2 cellular contexts compared by ENCODE assay signal in the genomic region with DNA sequence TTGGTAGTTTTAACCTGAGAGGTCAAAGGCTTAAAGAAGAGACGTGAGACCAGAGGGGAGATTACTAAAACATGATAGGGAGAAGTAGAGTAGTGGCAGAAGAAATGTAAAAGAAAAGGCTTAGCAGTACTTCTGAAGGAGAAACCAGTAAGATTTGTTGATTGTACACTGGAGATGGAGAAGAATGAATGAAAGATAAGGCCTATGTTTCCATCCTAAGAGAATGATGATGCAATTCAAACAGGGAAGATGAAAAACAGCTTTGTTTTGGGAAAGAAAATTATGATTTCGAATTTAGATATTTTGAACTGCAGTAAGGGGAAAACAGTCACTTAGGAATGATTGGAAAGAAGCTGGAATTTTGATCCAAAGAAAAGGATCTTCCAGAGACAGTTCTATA.
TF ChIP-seq lines count a peak whose summit lies in the region.

No MANE protein-coding gene starts in this region.

TF ChIP-seq in IMR-90, 13 proteins besides CTCF, POLR2A, EP300 and RAD21:
- TF ChIP-seq NFE2L2 (IDR thresholded peaks at IDR 0.05; ENCODE audit: low read depth, low read length): no peak
- no peak for TF ChIP-seq FOS (IDR thresholded peaks at IDR 0.05; ENCODE audit: low read depth, low read length)
- no peak for TF ChIP-seq MAFK (IDR thresholded peaks at IDR 0.05; ENCODE audit: low read depth, low read length)
- no peak for TF ChIP-seq CHD1 (IDR thresholded peaks at IDR 0.05; ENCODE audit: low read depth, low read length)
- peak; percentile 71 for TF ChIP-seq CEBPB (IDR thresholded peaks at IDR 0.05; ENCODE audit: low read depth, low read length)

TF ChIP-seq in K562, 482 proteins besides CTCF, POLR2A, EP300 and RAD21:
- TF ChIP-seq ZNF24 (IDR thresholded peaks at IDR 0.05) (peak; percentile 29; the same call in 1 of the 2 replicates), DDX20 (tag; IDR thresholded peaks at IDR 0.05; ENCODE audit: low read depth) (no peak), JUND (IDR thresholded peaks at IDR 0.05; ENCODE audit: borderline replicate concordance, low read depth, low read length) (peak; percentile 59; the same call in 1 of the 2 replicates), JUND (tag; IDR thresholded peaks at IDR 0.05; ENCODE audit: borderline replicate concordance, low read depth, low read length) (no peak), TGIF2 (CRISPR knock-in tag; IDR thresholded peaks at IDR 0.05) (no peak), ATF7 (IDR thresholded peaks at IDR 0.05) (peak; percentile 59; the same call in 1 of the 2 replicates), SMARCA4 (IDR thresholded peaks at IDR 0.05) (peak; percentile 52; the same call in 1 of the 2 replicates), MCM2 (IDR thresholded peaks at IDR 0.05; ENCODE audit: low read depth) (no peak), CEBPB (tag; IDR thresholded peaks at IDR 0.05) (peak; percentile 78), ZNF41 (CRISPR knock-in tag; conservative IDR thresholded peaks at IDR 0.05) (no peak), HDGF (IDR thresholded peaks at IDR 0.05) (no peak), ZNF316 (IDR thresholded peaks at IDR 0.05) (no peak), JUNB (CRISPR knock-in tag; conservative IDR thresholded peaks at IDR 0.05) (no peak), CTBP1 (IDR thresholded peaks at IDR 0.05; ENCODE audit: borderline replicate concordance) (0 out of 2 replicates have a peak, but pooled peaks have one; percentile 19), SAP30 (IDR thresholded peaks at IDR 0.05; ENCODE audit: borderline replicate concordance, insufficient read depth, low read depth, low read length, poor library complexity, severe bottlenecking) (no peak), MBD2 (IDR thresholded peaks at IDR 0.05; ENCODE audit: borderline replicate concordance, low read depth) (no peak), NR2C2 (CRISPR knock-in tag; IDR thresholded peaks at IDR 0.05) (no peak), NR2C2 (tag; IDR thresholded peaks at IDR 0.05) (peak; percentile 42; the same call in 1 of the 2 replicates), SIX5 (IDR thresholded peaks at IDR 0.05; ENCODE audit: borderline replicate concordance in 1 of 2, insufficient read depth in 1 of 2, low read depth in 1 of 2, low read length in 2 of 2) (no peak), SOX6 (IDR thresholded peaks at IDR 0.05) (peak; percentile 93), ZNF75A (CRISPR knock-in tag; IDR thresholded peaks at IDR 0.05) (no peak), SRSF1 (IDR thresholded peaks at IDR 0.05; ENCODE audit: low read depth, low read length) (no peak), HDAC8 (tag; IDR thresholded peaks at IDR 0.05) (no peak), CEBPG (CRISPR knock-in tag; IDR thresholded peaks at IDR 0.05) (peak; percentile 62), CEBPG (tag; conservative IDR thresholded peaks at IDR 0.05 in 1 of 2, IDR thresholded peaks at IDR 0.05 in 1 of 2) (peak; percentile 89 to 92), MAFK (IDR thresholded peaks at IDR 0.05; ENCODE audit: low read length) (no peak), RBM15 (IDR thresholded peaks at IDR 0.05; ENCODE audit: insufficient read depth, low read length) (no peak), NUFIP1 (IDR thresholded peaks at IDR 0.05; ENCODE audit: partially characterized antibody) (no peak), FOXJ2 (tag; IDR thresholded peaks at IDR 0.05) (peak; percentile 59; the same call in 1 of the 2 replicates), CCAR2 (IDR thresholded peaks at IDR 0.05; ENCODE audit: low read depth, low read length) (no peak), TBP (optimal IDR thresholded peaks at IDR 0.05; ENCODE audit: low read depth, low read length) (no peak)
- TF ChIP-seq, protein P1, sequence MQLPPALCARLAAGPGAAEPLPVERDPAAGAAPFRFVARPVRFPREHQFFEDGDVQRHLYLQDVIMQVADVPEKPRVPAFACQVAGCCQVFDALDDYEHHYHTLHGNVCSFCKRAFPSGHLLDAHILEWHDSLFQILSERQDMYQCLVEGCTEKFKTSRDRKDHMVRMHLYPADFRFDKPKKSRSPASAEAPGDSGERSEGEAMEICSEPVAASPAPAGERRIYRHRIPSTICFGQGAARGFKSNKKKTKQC (CRISPR knock-in tag; IDR thresholded peaks at IDR 0.05): no peak
- TF ChIP-seq, protein P2, sequence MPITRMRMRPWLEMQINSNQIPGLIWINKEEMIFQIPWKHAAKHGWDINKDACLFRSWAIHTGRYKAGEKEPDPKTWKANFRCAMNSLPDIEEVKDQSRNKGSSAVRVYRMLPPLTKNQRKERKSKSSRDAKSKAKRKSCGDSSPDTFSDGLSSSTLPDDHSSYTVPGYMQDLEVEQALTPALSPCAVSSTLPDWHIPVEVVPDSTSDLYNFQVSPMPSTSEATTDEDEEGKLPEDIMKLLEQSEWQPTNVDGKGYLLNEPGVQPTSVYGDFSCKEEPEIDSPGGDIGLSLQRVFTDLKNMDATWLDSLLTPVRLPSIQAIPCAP (CRISPR knock-in tag; IDR thresholded peaks at IDR 0.05; ENCODE audit: borderline replicate concordance): no peak
- TF ChIP-seq, protein P3, sequence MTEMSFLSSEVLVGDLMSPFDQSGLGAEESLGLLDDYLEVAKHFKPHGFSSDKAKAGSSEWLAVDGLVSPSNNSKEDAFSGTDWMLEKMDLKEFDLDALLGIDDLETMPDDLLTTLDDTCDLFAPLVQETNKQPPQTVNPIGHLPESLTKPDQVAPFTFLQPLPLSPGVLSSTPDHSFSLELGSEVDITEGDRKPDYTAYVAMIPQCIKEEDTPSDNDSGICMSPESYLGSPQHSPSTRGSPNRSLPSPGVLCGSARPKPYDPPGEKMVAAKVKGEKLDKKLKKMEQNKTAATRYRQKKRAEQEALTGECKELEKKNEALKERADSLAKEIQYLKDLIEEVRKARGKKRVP (CRISPR knock-in tag; IDR thresholded peaks at IDR 0.05): peak; percentile 72
- TF ChIP-seq, protein P4, sequence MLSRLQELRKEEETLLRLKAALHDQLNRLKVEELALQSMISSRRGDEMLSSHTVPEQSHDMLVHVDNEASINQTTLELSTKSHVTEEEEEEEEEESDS (CRISPR knock-in tag; IDR thresholded peaks at IDR 0.05): no peak
- TF ChIP-seq, protein P5, sequence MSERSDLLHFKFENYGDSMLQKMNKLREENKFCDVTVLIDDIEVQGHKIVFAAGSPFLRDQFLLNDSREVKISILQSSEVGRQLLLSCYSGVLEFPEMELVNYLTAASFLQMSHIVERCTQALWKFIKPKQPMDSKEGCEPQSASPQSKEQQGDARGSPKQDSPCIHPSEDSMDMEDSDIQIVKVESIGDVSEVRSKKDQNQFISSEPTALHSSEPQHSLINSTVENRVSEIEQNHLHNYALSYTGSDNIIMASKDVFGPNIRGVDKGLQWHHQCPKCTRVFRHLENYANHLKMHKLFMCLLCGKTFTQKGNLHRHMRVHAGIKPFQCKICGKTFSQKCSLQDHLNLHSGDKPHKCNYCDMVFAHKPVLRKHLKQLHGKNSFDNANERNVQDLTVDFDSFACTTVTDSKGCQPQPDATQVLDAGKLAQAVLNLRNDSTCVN (CRISPR knock-in tag; IDR thresholded peaks at IDR 0.05): no peak
- TF ChIP-seq, protein P6, sequence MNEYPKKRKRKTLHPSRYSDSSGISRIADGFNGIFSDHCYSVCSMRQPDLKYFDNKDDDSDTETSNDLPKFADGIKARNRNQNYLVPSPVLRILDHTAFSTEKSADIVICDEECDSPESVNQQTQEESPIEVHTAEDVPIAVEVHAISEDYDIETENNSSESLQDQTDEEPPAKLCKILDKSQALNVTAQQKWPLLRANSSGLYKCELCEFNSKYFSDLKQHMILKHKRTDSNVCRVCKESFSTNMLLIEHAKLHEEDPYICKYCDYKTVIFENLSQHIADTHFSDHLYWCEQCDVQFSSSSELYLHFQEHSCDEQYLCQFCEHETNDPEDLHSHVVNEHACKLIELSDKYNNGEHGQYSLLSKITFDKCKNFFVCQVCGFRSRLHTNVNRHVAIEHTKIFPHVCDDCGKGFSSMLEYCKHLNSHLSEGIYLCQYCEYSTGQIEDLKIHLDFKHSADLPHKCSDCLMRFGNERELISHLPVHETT (CRISPR knock-in tag; conservative IDR thresholded peaks at IDR 0.05 in 1 of 2, IDR thresholded peaks at IDR 0.05 in 1 of 2): no peak
- TF ChIP-seq, protein P7, sequence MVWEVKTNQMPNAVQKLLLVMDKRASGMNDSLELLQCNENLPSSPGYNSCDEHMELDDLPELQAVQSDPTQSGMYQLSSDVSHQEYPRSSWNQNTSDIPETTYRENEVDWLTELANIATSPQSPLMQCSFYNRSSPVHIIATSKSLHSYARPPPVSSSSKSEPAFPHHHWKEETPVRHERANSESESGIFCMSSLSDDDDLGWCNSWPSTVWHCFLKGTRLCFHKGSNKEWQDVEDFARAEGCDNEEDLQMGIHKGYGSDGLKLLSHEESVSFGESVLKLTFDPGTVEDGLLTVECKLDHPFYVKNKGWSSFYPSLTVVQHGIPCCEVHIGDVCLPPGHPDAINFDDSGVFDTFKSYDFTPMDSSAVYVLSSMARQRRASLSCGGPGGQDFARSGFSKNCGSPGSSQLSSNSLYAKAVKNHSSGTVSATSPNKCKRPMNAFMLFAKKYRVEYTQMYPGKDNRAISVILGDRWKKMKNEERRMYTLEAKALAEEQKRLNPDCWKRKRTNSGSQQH (CRISPR knock-in tag; IDR thresholded peaks at IDR 0.05): no peak
- TF ChIP-seq, protein P8, sequence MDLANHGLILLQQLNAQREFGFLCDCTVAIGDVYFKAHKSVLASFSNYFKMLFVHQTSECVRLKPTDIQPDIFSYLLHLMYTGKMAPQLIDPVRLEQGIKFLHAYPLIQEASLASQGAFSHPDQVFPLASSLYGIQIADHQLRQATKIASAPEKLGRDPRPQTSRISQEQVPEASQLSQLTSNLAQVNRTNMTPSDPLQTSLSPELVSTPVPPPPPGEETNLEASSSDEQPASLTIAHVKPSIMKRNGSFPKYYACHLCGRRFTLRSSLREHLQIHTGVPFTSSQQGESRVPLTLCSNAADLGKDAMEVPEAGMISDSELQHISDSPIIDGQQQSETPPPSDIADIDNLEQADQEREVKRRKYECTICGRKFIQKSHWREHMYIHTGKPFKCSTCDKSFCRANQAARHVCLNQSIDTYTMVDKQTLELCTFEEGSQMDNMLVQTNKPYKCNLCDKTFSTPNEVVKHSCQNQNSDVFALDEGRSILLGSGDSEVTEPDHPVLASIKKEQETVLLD (IDR thresholded peaks at IDR 0.05): no peak
- TF ChIP-seq, protein P9, sequence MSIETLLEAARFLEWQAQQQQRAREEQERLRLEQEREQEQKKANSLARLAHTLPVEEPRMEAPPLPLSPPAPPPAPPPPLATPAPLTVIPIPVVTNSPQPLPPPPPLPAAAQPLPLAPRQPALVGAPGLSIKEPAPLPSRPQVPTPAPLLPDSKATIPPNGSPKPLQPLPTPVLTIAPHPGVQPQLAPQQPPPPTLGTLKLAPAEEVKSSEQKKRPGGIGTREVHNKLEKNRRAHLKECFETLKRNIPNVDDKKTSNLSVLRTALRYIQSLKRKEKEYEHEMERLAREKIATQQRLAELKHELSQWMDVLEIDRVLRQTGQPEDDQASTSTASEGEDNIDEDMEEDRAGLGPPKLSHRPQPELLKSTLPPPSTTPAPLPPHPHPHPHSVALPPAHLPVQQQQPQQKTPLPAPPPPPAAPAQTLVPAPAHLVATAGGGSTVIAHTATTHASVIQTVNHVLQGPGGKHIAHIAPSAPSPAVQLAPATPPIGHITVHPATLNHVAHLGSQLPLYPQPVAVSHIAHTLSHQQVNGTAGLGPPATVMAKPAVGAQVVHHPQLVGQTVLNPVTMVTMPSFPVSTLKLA (conservative IDR thresholded peaks at IDR 0.05): no peak
- TF ChIP-seq, protein P10, sequence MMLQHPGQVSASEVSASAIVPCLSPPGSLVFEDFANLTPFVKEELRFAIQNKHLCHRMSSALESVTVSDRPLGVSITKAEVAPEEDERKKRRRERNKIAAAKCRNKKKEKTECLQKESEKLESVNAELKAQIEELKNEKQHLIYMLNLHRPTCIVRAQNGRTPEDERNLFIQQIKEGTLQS (IDR thresholded peaks at IDR 0.05): peak; percentile 96
- TF ChIP-seq, protein P10 (CRISPR knock-in tag; conservative IDR thresholded peaks at IDR 0.05): no peak
- TF ChIP-seq, protein P11, sequence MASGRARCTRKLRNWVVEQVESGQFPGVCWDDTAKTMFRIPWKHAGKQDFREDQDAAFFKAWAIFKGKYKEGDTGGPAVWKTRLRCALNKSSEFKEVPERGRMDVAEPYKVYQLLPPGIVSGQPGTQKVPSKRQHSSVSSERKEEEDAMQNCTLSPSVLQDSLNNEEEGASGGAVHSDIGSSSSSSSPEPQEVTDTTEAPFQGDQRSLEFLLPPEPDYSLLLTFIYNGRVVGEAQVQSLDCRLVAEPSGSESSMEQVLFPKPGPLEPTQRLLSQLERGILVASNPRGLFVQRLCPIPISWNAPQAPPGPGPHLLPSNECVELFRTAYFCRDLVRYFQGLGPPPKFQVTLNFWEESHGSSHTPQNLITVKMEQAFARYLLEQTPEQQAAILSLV (tag; IDR thresholded peaks at IDR 0.05): 0 out of 2 replicates have a peak, but pooled peaks have one; percentile 53
